In the genomic region with DNA sequence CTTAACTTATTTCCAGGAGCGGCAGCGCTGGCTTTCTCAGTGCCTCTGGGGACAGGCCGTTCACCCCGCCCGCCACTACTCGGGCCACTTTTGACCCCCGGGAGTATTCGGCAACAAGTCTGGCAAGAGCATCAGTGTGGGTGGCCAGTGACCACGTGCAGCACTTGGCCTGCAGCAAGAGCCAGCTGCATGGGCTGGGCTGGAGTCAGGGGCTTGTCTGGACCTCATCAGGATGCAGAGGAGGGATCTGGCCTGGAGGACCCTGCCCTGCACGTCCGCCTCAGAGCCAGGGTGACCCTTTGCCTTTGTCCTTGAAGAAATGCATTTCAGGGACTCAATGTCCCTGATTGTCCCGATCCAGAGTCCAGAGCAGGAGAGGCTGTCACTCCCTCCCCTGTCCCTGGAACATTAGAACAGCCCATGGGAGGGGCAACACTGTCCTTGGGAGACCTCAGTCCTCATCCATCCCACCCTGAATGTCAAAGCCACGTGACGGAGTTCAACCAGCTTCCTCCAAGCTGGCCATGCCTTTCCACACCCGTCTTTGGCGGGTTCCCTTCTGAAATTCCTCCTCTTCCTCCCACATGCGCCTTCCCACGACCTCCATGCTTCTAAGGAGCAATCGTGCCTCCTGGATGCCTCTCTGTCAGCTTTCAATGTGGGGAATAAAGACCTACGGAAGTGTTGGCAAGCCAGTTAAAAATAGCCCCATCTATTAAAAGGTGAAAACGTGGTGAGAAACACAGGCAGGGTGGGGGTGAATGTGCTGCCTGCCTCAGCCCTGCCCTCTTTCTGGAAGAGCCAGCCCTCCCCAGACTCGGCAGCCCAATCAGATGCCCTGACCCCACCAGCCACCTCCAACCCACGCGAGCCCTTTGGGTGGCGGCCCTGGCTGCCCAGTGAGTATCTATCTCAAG, we compare ENCODE assay signal across 28 cellular contexts.
DNase-seq lines count a peak whose midpoint lies in the region; ATAC-seq, FAIRE-seq and TF ChIP-seq lines count a peak whose summit lies in the region.
"Had no signal": no experiment of that assay in that cellular context is flagged by ENCODE, and none has a peak within 500 bp of the region (broad histone marks: within the 10 kb centered on the region; RNA-seq: fewer than 3 reads in every experiment).

No MANE protein-coding gene starts in this region.

- H3K27ac ChIP-seq in liver (ENCODE audit: low read depth in 1 of 2, low read length in 2 of 2) (no peak overlapping the region), HepG2 (ENCODE audit: extremely low read length, insufficient read depth, low read length) (no peak overlapping the region), heart right ventricle (no peak overlapping the region)
- H3K27ac ChIP-seq: esophagus muscularis mucosa, Peyer's patch, SJSA1, upper lobe of left lung had no signal

- H3K9me3 ChIP-seq in liver (ENCODE audit: control insufficient read depth in 4 of 4, low read length in 3 of 4) (no peaks in the 10 kb centered on the region), HepG2 (ENCODE audit: low read length) (no peaks in the 10 kb centered on the region), heart right ventricle (no peaks in the 10 kb centered on the region)
- H3K9me3 ChIP-seq: esophagus muscularis mucosa, Peyer's patch, SJSA1, upper lobe of left lung had no signal

- ATAC-seq in HepG2 (no peak), heart right ventricle (peak; percentile 44 to 69 (median 62)), GM19397 (IDR thresholded peaks at IDR 0.05; ENCODE audit: unreplicated experiment) (no peak)
- ATAC-seq: activated CD8-positive, alpha-beta T cell treated with anti-CD3 and anti-CD28 coated beads for 36 hours; effector memory CD8-positive, alpha-beta T cell had no signal

- in situ Hi-C loops in HepG2 (cut with HindIII; ENCODE audit: extremely low pct_ligation_motif_present, low pct_unique_long_range_greater_than_20kb) = no loop called here

- H3K9ac ChIP-seq in liver (ENCODE audit: low read depth in 1 of 2, low read length in 2 of 2) (no peak overlapping the region), HepG2 (ENCODE audit: insufficient read depth, low read depth, low read length) (no peak overlapping the region)

- H3K27me3 Mint-ChIP-seq in glutamatergic neuron (ENCODE audit: unreplicated experiment) = peaks cover 4% of the 10 kb centered on the region

- H3K27me3 ChIP-seq in liver (ENCODE audit: control insufficient read depth in 4 of 4, insufficient read depth in 4 of 4, low read length in 3 of 4) (peaks cover 0 to 3% (median 0%) of the 10 kb centered on the region in 4 donors), HepG2 (ENCODE audit: control insufficient read depth in 1 of 2, insufficient read depth in 2 of 2, low read length in 2 of 2) (peaks cover 11 to 50% of the 10 kb centered on the region in 2 experiments; a peak in 4 of 5 replicates), heart right ventricle (peaks cover 7 to 71% (median 61%) of the 10 kb centered on the region in 7 donors)
- H3K27me3 ChIP-seq: Peyer's patch, SJSA1, upper lobe of left lung had no signal

- TF ChIP-seq EP300 in HepG2 (IDR thresholded peaks at IDR 0.05; ENCODE audit: low read depth in 2 of 2, low read length in 2 of 2) (no peak), HepG2 (CRISPR knock-in tag; IDR thresholded peaks at IDR 0.05; ENCODE audit: borderline replicate concordance) (no peak)

- POLR2A ChIA-PET in HepG2 (lab: Yijun Ruan, JAX) = no interaction called here

- 39% methylated on average over 25 of the region's 25 CpGs for WGBS in liver
- WGBS in HepG2 (ENCODE audit: low lambda C conversion rate) = 4% methylated on average over 19 of the region's 25 CpGs
- 22 to 25% methylated on average over 25 of the region's 25 CpGs for WGBS in heart right ventricle, 2 donors

- no peaks in the 10 kb centered on the region for H4K20me1 ChIP-seq in HepG2 (ENCODE audit: insufficient read depth, low read length)

- TF ChIP-seq CTCF in liver (IDR thresholded peaks at IDR 0.05; ENCODE audit: low read depth, low read length, missing input control) (no peak), HepG2 (CRISPR knock-in tag; IDR thresholded peaks at IDR 0.05) (no peak), heart right ventricle (IDR thresholded peaks at IDR 0.05) (no peak), glutamatergic neuron (IDR thresholded peaks at IDR 0.05; ENCODE audit: partially characterized antibody, unreplicated experiment) (no peak)

- peaks cover 6% of the 10 kb centered on the region for H3K9me3 Mint-ChIP-seq in glutamatergic neuron (ENCODE audit: unreplicated experiment)
- H3K9me3 Mint-ChIP-seq: activated CD8-positive, alpha-beta T cell treated with anti-CD3 and anti-CD28 coated beads for 36 hours; T-helper 1 cell treated with Interleukin-12 subunit alpha and Interleukin-12 subunit beta and Interleukin-4 antibody, amounts not matched to agents 30 μg/mL and 1 μg/mL, for 36 hours had no signal

- no peak overlapping the region for H3K4me2 ChIP-seq in HepG2 (ENCODE audit: low read depth, low read length)

- H3K79me2 ChIP-seq in HepG2 (ENCODE audit: insufficient read depth, low read length) = no peaks in the 10 kb centered on the region

- TF ChIP-seq POLR2A in HepG2 (IDR thresholded peaks at IDR 0.05; ENCODE audit: insufficient read depth in 1 of 2, low read depth in 2 of 2, low read length in 2 of 2) = no peak

- TF ChIP-seq RAD21 in liver (IDR thresholded peaks at IDR 0.05) = no peak
- no peak for TF ChIP-seq RAD21 in HepG2 (CRISPR knock-in tag; IDR thresholded peaks at IDR 0.05)

- H3K36me3 ChIP-seq in liver (ENCODE audit: control insufficient read depth in 4 of 4, insufficient read depth in 3 of 4, low read depth in 1 of 4, low read length in 3 of 4) (no peaks in the 10 kb centered on the region), HepG2 (replicated peaks in 1 of 2; ENCODE audit: control insufficient read depth in 1 of 2, insufficient read depth in 2 of 2, low read length in 2 of 2) (no peaks in the 10 kb centered on the region), heart right ventricle (no peaks in the 10 kb centered on the region)
- H3K36me3 ChIP-seq: esophagus muscularis mucosa, Peyer's patch, SJSA1, upper lobe of left lung had no signal

- H3K4me3 ChIP-seq in liver (ENCODE audit: low read depth in 1 of 3, low read length in 3 of 3) = no peak overlapping the region
- H3K4me3 ChIP-seq in HepG2 (replicated peaks in 1 of 3; ENCODE audit: insufficient read depth in 1 of 3, low read depth in 2 of 3, low read length in 3 of 3) = no peak overlapping the region
- no peak overlapping the region for H3K4me3 ChIP-seq in heart right ventricle
- H3K4me3 ChIP-seq: esophagus muscularis mucosa, Peyer's patch, SJSA1, upper lobe of left lung had no signal

- intact Hi-C loops in HepG2 (cut with micrococcal nuclease; ENCODE audit: unreplicated experiment) = no loop called here
- intact Hi-C loops in heart right ventricle (cut with DNase I) = no loop called here

- peaks cover 3% of the 10 kb centered on the region for H3K4me1 Mint-ChIP-seq in glutamatergic neuron (ENCODE audit: low read depth, unreplicated experiment)
- H3K4me1 Mint-ChIP-seq: B cell had no signal

- no peaks in the 10 kb centered on the region for H3K4me1 ChIP-seq in liver (ENCODE audit: control insufficient read depth in 4 of 4, insufficient read depth in 4 of 4, low read length in 3 of 4)
- H3K4me1 ChIP-seq in HepG2 (ENCODE audit: insufficient read depth, low read length) = no peaks in the 10 kb centered on the region
- H3K4me1 ChIP-seq in heart right ventricle = peaks cover 0 to 23% (median 12%) of the 10 kb centered on the region in 9 donors
- H3K4me1 ChIP-seq: Peyer's patch had no signal

- no TSS peak for BruUV-seq in HepG2 (replicated peaks; lab: Mats Ljungman, UMichigan)

- DNase-seq in HepG2 (ENCODE audit: low spot score) = no peak
- DNase-seq in heart right ventricle = peak; percentile 13 to 26
- DNase-seq in mucosa of gallbladder (ENCODE audit: low spot score) = peak; percentile 14
- DNase-seq in glutamatergic neuron = no peak
- DNase-seq in activated CD8-positive, alpha-beta memory T cell treated with anti-CD3 and anti-CD28 coated beads, Interleukin-2, amount 50 U/mL, for 4 hours = no peak
- DNase-seq in iPS-NIHi11 (ENCODE audit: low spot score) = no peak
- DNase-seq: activated CD4-positive, alpha-beta T cell treated with anti-CD3 and anti-CD28 coated beads for 1 hour; activated CD8-positive, alpha-beta T cell treated with anti-CD3 and anti-CD28 coated beads for 36 hours; activated gamma-delta T cell; activated T-cell treated with anti-CD3 and anti-CD28 coated beads for 4 hours; COR-L47; DMS79 treated with DMSO at 0.1 percent for 48 hours; effector memory CD8-positive, alpha-beta T cell; NCI-H1694 treated with DMSO at 0.1 percent for 48 hours; NCI-H2171 treated with DMSO at 0.1 percent for 48 hours; NCI-H526; Peyer's patch; posterior cingulate gyrus had no signal

- FAIRE-seq in HepG2 (lab: Jason Lieb, UNC) = no peak
- FAIRE-seq: colon, frontal cortex, H1 had no signal

- H3K36me3 Mint-ChIP-seq in glutamatergic neuron (ENCODE audit: unreplicated experiment) = no peaks in the 10 kb centered on the region

- no peak overlapping the region for H2AFZ ChIP-seq in HepG2 (ENCODE audit: low read length)

- no peak overlapping the region for H3K27ac Mint-ChIP-seq in glutamatergic neuron (ENCODE audit: unreplicated experiment)
- H3K27ac Mint-ChIP-seq: activated CD8-positive, alpha-beta T cell treated with anti-CD3 and anti-CD28 coated beads for 36 hours; B cell; effector memory CD8-positive, alpha-beta T cell; T-helper 1 cell treated with Interleukin-12 subunit alpha and Interleukin-12 subunit beta and Interleukin-4 antibody, amounts not matched to agents 30 μg/mL and 1 μg/mL, for 36 hours had no signal

- CTCF ChIA-PET in HepG2 (lab: Yijun Ruan, JAX; ENCODE audit: low intra/inter-chr PET ratio, low total read pairs) = no interaction called here

- no peak overlapping the region for H3K4me3 Mint-ChIP-seq in glutamatergic neuron (ENCODE audit: unreplicated experiment)
- H3K4me3 Mint-ChIP-seq: activated CD8-positive, alpha-beta T cell treated with anti-CD3 and anti-CD28 coated beads for 36 hours; B cell; effector memory CD8-positive, alpha-beta T cell; T-helper 1 cell treated with Interleukin-12 subunit alpha and Interleukin-12 subunit beta and Interleukin-4 antibody, amounts not matched to agents 30 μg/mL and 1 μg/mL, for 36 hours had no signal

TF ChIP-seq in liver, 16 proteins besides CTCF, POLR2A, EP300 and RAD21 (continues in another document):
- TF ChIP-seq EGR1 (IDR thresholded peaks at IDR 0.05; ENCODE audit: low read depth in 2 of 2) (no peak), NR2F2 (IDR thresholded peaks at IDR 0.05) (peak; percentile 91)
- TF ChIP-seq, protein P1, sequence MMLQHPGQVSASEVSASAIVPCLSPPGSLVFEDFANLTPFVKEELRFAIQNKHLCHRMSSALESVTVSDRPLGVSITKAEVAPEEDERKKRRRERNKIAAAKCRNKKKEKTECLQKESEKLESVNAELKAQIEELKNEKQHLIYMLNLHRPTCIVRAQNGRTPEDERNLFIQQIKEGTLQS (IDR thresholded peaks at IDR 0.05) = no peak

Comparison
In these comparisons a context has a peak if more than half of its experiments do, and no peak if none do; other contexts are left out.
1. ATAC-seq: peak in heart right ventricle (8 of 8); none in HepG2 (single experiment) and GM19397 (single experiment).
2. DNase-seq: peak in heart right ventricle (2 of 2) and mucosa of gallbladder (single experiment); none in HepG2 (single experiment), glutamatergic neuron (single experiment), activated CD8-positive, alpha-beta memory T cell treated with anti-CD3 and anti-CD28 coated beads, Interleukin-2, amount 50 U/mL, for 4 hours (single experiment) and iPS-NIHi11 (single experiment).